In genomic region chr17:49209061-49209571, GRCh38 we compare ENCODE assay signal across 1 cellular context.
TF ChIP-seq lines count a peak whose summit lies in the region.

No MANE protein-coding gene starts in this region.

TF ChIP-seq in IMR-90, 13 proteins besides CTCF, POLR2A, EP300 and RAD21:
- TF ChIP-seq RCOR1 (IDR thresholded peaks at IDR 0.05; ENCODE audit: insufficient replicate concordance, low read length) (no peak), BHLHE40 (IDR thresholded peaks at IDR 0.05; ENCODE audit: low read depth, low read length) (no peak), USF2 (IDR thresholded peaks at IDR 0.05; ENCODE audit: low read depth, low read length) (no peak), FOS (IDR thresholded peaks at IDR 0.05; ENCODE audit: low read depth, low read length) (no peak), RFX5 (IDR thresholded peaks at IDR 0.05; ENCODE audit: low read depth, low read length) (no peak), CEBPB (IDR thresholded peaks at IDR 0.05; ENCODE audit: low read depth, low read length) (no peak), CHD1 (IDR thresholded peaks at IDR 0.05; ENCODE audit: low read depth, low read length) (no peak), MAFK (IDR thresholded peaks at IDR 0.05; ENCODE audit: low read depth, low read length) (no peak)
TF ChIP-seq in IMR-90: peak in this region for 0.
